8 cellular contexts compared by ENCODE assay signal in genomic region chr2:239751719-239752355, GRCh38.
DNase-seq lines count a peak whose midpoint lies in the region; ATAC-seq, FAIRE-seq and TF ChIP-seq lines count a peak whose summit lies in the region.

No MANE protein-coding gene starts in this region.

- POLR2A ChIA-PET in H1 (lab: Charles Lee; ENCODE audit: partially characterized antibody): no interaction called here

- no peak overlapping the region for H4K5ac ChIP-seq in H1 (ENCODE audit: insufficient read length, low read depth, low read length)

- intact Hi-C loops in transverse colon (cut with DNase I; ENCODE audit: low total_unique reads): no loop called here

- 88% methylated on average over 23 of the region's 23 CpGs; no CpG with 5 or more reads in 1 of the 2 experiments for WGBS in H1 (ENCODE audit: extremely low coverage in 1 of 2, insufficient coverage in 1 of 2, insufficient read length in 1 of 2, insufficient replicate concordance in 2 of 2, low coverage in 1 of 2, low lambda C conversion rate in 2 of 2, missing lambda C conversion rate in 1 of 2), 2 experiments
- WGBS in transverse colon (ENCODE audit: low coverage in 1 of 2), 2 donors: 12 to 70% methylated on average over 5 to 20 of the region's 23 CpGs

- no peak overlapping the region for H3K4ac ChIP-seq in H1 (replicated peaks; ENCODE audit: insufficient read length, low read depth, low read length)

- no peak overlapping the region; the same call in 1 of the 2 replicates for H4K8ac ChIP-seq in H1 (ENCODE audit: extremely low read depth, insufficient read depth, low read length)

- in situ Hi-C loops in transverse colon (cut with MboI; ENCODE audit: low pct_ligation_motif_present in 1 of 4, low pct_unique_long_range_greater_than_20kb in 1 of 4, low sequenced_read_pairs in 3 of 4): no loop called here

- H3K23ac ChIP-seq in H1 (ENCODE audit: insufficient read length): no peak overlapping the region

- peaks cover 0 to 2% of the 10 kb centered on the region in 2 experiments for H4K20me1 ChIP-seq in H1 (replicated peaks in 1 of 2; ENCODE audit: control insufficient read depth in 1 of 2, insufficient read depth in 2 of 2, low read length in 2 of 2)

- H3K4me2 ChIP-seq in H1 (ENCODE audit: insufficient read depth in 1 of 2, low read depth in 2 of 2, low read length in 2 of 2): no peak overlapping the region

- H2BK20ac ChIP-seq in H1 (ENCODE audit: low read length): no peak overlapping the region

- DNase-seq in GM06990 (ENCODE audit: extremely low read depth, insufficient read length) (peak; percentile 30), H1 (ENCODE audit: low read depth in 1 of 2, low spot score in 2 of 2) (no peak), transverse colon (no peak)
- DNase-seq in activated CD4-positive, alpha-beta T cell treated with anti-CD3 and anti-CD28 coated beads for 48 hours: peak; percentile 63
- peak in 2 of 3 donors; percentile 12 to 18 for DNase-seq in stimulated activated CD4-positive, alpha-beta T cell treated with anti-CD3 and anti-CD28 coated beads, Interleukin-12 subunit alpha, Interleukin-12 subunit beta, amount 100 ng/mL, for 48 hours (ENCODE audit: low read depth in 2 of 3, low spot score in 1 of 3)

- H3K18ac ChIP-seq in H1 (ENCODE audit: extremely low read depth, low read length): no peak overlapping the region

- TF ChIP-seq POLR2A in H1 (IDR thresholded peaks at IDR 0.05; ENCODE audit: control extremely low read depth in 1 of 2, low read depth in 2 of 2, low read length in 2 of 2) (no peak), transverse colon (IDR thresholded peaks at IDR 0.05) (no peak)

- no peak overlapping the region for H2AK5ac ChIP-seq in H1 (ENCODE audit: low read depth, low read length)

- H3K27ac ChIP-seq in H1 (ENCODE audit: low read depth, low read length) (no peak overlapping the region), transverse colon (no peak overlapping the region)

- H3K9ac ChIP-seq in H1 (replicated peaks in 1 of 4; ENCODE audit: extremely low read depth in 1 of 4, low read depth in 3 of 4, low read length in 3 of 4): no peak overlapping the region

- H3K36me3 ChIP-seq in GM06990 (ENCODE audit: control insufficient read depth, insufficient read depth, low read length) (no peaks in the 10 kb centered on the region), H1 (ENCODE audit: control insufficient read depth in 2 of 4, insufficient read depth in 4 of 4, low read length in 3 of 4) (no peaks in the 10 kb centered on the region), transverse colon (no peaks in the 10 kb centered on the region)

- H3K27me3 ChIP-seq in GM06990 (replicated peaks; ENCODE audit: control insufficient read depth, insufficient read depth, low read length): no peaks in the 10 kb centered on the region
- H3K27me3 ChIP-seq in H1 (replicated peaks in 1 of 4; ENCODE audit: control insufficient read depth in 3 of 4, extremely low read depth in 1 of 4, insufficient read depth in 3 of 4, low read length in 3 of 4): no peaks in the 10 kb centered on the region; a peak in 1 of 7 replicates
- no peaks in the 10 kb centered on the region for H3K27me3 ChIP-seq in transverse colon

- no peaks in the 10 kb centered on the region for H3K79me1 ChIP-seq in H1 (ENCODE audit: low read depth, low read length)

- CTCF ChIA-PET in H1 (lab: Charles Lee; ENCODE audit: partially characterized antibody): no interaction called here

- H3K4me3 ChIP-seq in GM06990 (replicated peaks; ENCODE audit: low read depth, low read length) (no peak overlapping the region), H1 (ENCODE audit: extremely low read depth in 1 of 4, insufficient read depth in 2 of 4, low read depth in 3 of 4, low read length in 4 of 4) (no peak overlapping the region), transverse colon (no peak overlapping the region)

- peaks cover 12% of the 10 kb centered on the region; the same call in 1 of the 2 replicates for H3K23me2 ChIP-seq in H1 (ENCODE audit: low read depth, low read length)

- H2BK15ac ChIP-seq in H1 (ENCODE audit: low read length): no peak overlapping the region

- H3K9me3 ChIP-seq in H1 (ENCODE audit: insufficient read depth in 2 of 2, low read depth in 1 of 2, low read length in 1 of 2): no peaks in the 10 kb centered on the region
- no peaks in the 10 kb centered on the region for H3K9me3 ChIP-seq in transverse colon

- no peak overlapping the region for H4K91ac ChIP-seq in H1 (replicated peaks; ENCODE audit: insufficient read length, low read length)

- H3K56ac ChIP-seq in H1 (replicated peaks; ENCODE audit: insufficient read length, low read depth, low read length): no peak overlapping the region

- H2BK120ac ChIP-seq in H1 (replicated peaks; ENCODE audit: low read depth, low read length): no peak overlapping the region

- ATAC-seq in GM18520 (IDR thresholded peaks at IDR 0.05; ENCODE audit: unreplicated experiment) (no peak), HG02759 (IDR thresholded peaks at IDR 0.05; ENCODE audit: unreplicated experiment) (no peak), HG02981 (IDR thresholded peaks at IDR 0.05; ENCODE audit: unreplicated experiment) (no peak)

- H3K4me1 ChIP-seq in H1 (replicated peaks in 1 of 4; ENCODE audit: control insufficient read depth in 3 of 4, insufficient read depth in 4 of 4, low read length in 3 of 4): peaks cover 0 to 7% (median 3%) of the 10 kb centered on the region in 4 experiments; a peak in 3 of 7 replicates
- peaks cover 0 to 7% (median 0%) of the 10 kb centered on the region in 4 donors for H3K4me1 ChIP-seq in transverse colon

- no peak overlapping the region for H3K14ac ChIP-seq in H1 (ENCODE audit: insufficient read length)

- H2AFZ ChIP-seq in H1 (ENCODE audit: low read length): no peak overlapping the region

- H2BK12ac ChIP-seq in H1 (ENCODE audit: low read depth, low read length): no peak overlapping the region

- no peaks in the 10 kb centered on the region for H3K79me2 ChIP-seq in H1 (ENCODE audit: control insufficient read depth in 1 of 2, insufficient read depth in 2 of 2, low read length in 2 of 2)

- FAIRE-seq in H1 (lab: Jason Lieb, UNC): no peak

- no peak for TF ChIP-seq CTCF in GM06990 (IDR thresholded peaks at IDR 0.05; ENCODE audit: insufficient read depth, low read length, poor library complexity, severe bottlenecking)
- TF ChIP-seq CTCF in H1 (IDR thresholded peaks at IDR 0.05; ENCODE audit: control extremely low read depth in 1 of 3, insufficient read depth in 1 of 3, low read depth in 1 of 3, low read length in 3 of 3): no peak
- no peak for TF ChIP-seq CTCF in transverse colon (IDR thresholded peaks at IDR 0.05)

- no peak for TF ChIP-seq RAD21 in H1 (IDR thresholded peaks at IDR 0.05 in 1 of 2, conservative IDR thresholded peaks at IDR 0.05 in 1 of 2; ENCODE audit: low read depth in 2 of 2, low read length in 2 of 2)

- no peak overlapping the region for H2BK5ac ChIP-seq in H1 (ENCODE audit: low read depth, low read length)

- TF ChIP-seq EP300 in H1 (IDR thresholded peaks at IDR 0.05; ENCODE audit: borderline replicate concordance in 1 of 2, low read depth in 2 of 2, low read length in 2 of 2): no peak
- no peak for TF ChIP-seq EP300 in transverse colon (IDR thresholded peaks at IDR 0.05; ENCODE audit: low read depth)

TF ChIP-seq in H1, 55 proteins besides CTCF, POLR2A, EP300 and RAD21:
- TF ChIP-seq, protein P1, sequence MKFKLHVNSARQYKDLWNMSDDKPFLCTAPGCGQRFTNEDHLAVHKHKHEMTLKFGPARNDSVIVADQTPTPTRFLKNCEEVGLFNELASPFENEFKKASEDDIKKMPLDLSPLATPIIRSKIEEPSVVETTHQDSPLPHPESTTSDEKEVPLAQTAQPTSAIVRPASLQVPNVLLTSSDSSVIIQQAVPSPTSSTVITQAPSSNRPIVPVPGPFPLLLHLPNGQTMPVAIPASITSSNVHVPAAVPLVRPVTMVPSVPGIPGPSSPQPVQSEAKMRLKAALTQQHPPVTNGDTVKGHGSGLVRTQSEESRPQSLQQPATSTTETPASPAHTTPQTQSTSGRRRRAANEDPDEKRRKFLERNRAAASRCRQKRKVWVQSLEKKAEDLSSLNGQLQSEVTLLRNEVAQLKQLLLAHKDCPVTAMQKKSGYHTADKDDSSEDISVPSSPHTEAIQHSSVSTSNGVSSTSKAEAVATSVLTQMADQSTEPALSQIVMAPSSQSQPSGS (IDR thresholded peaks at IDR 0.05; ENCODE audit: low read length): no peak
- peak; percentile 13; the same call in 1 of the 2 replicates for TF ChIP-seq EGR1 (IDR thresholded peaks at IDR 0.05; ENCODE audit: borderline replicate concordance, low read depth, low read length)

Comparison
In these comparisons a context has a peak if more than half of its experiments do, and no peak if none do; other contexts are left out.
1. DNase-seq: peak in GM06990 (single experiment), activated CD4-positive, alpha-beta T cell treated with anti-CD3 and anti-CD28 coated beads for 48 hours (single experiment) and stimulated activated CD4-positive, alpha-beta T cell treated with anti-CD3 and anti-CD28 coated beads, Interleukin-12 subunit alpha, Interleukin-12 subunit beta, amount 100 ng/mL, for 48 hours (2 of 3); none in H1 (0 of 2) and transverse colon (single experiment).